In genomic region chr11:123654566-123655081, GRCh38 we compare ENCODE assay signal across 8 cellular contexts. TPM values are rescaled to one million over a fixed set of nuclear protein-coding genes. Genes with fewer than 3 reads are reported as not detected.
DNase-seq lines count a peak whose midpoint lies in the region; ATAC-seq and TF ChIP-seq lines count a peak whose summit lies in the region.

Gene SCN3B (minus strand): TSS chr11:123654624. CDS start chr11:123653801, 823 bp downstream.

- H3K27me3 ChIP-seq in BE2C, result no peaks in the 10 kb centered on the region
- H3K27me3 ChIP-seq in neuronal stem cell (ENCODE audit: control insufficient read depth in 3 of 3, insufficient read depth in 3 of 3, low read depth in 1 of 3, low read length in 3 of 3), result peaks cover 0 to 68% (median 19%) of the 10 kb centered on the region in 3 experiments

- peak; percentile 61 for ATAC-seq in GM21619 (IDR thresholded peaks at IDR 0.05; ENCODE audit: unreplicated experiment)
- ATAC-seq in GM19023 (IDR thresholded peaks at IDR 0.05; ENCODE audit: unreplicated experiment), result no peak

- DNase-seq in BE2C (peak; percentile 96), NCI-H2227 (lab: John Stamatoyannopoulos, UW; ENCODE audit: unreplicated experiment) (peak; percentile 92), glutamatergic neuron (peak; percentile 94), neuronal stem cell (ENCODE audit: low spot score) (peak; percentile 72)
- no peak for DNase-seq in activated effector memory CD4-positive, alpha-beta T cell treated with Interleukin-2 at 50 U/mL for 16 hours

- no peak within 1 kb of the TSS for H3K27ac Mint-ChIP-seq in activated naive CD8-positive, alpha-beta T cell
- peak within 1 kb of the TSS; percentile 96 for H3K27ac Mint-ChIP-seq in glutamatergic neuron (ENCODE audit: unreplicated experiment)

- no peak within 1 kb of the TSS for H3K14ac ChIP-seq in neuronal stem cell (ENCODE audit: low read length)

- peak within 1 kb of the TSS; percentile 32 for H2BK12ac ChIP-seq in neuronal stem cell (ENCODE audit: low read length)

- no peaks in the 10 kb centered on the region for H3K79me1 ChIP-seq in neuronal stem cell (ENCODE audit: low read depth, low read length)

- H2AK5ac ChIP-seq in neuronal stem cell (ENCODE audit: low read depth, low read length), result no peak within 1 kb of the TSS

- H3K4me2 ChIP-seq in neuronal stem cell (ENCODE audit: insufficient read depth, low read length, poor library complexity, severe bottlenecking), result peak within 1 kb of the TSS; percentile 100

- no peak within 1 kb of the TSS for H2BK15ac ChIP-seq in neuronal stem cell (ENCODE audit: low read length)

- peak within 1 kb of the TSS; percentile 88 for H3K18ac ChIP-seq in neuronal stem cell (ENCODE audit: low read length)

- H3K4me1 Mint-ChIP-seq in activated naive CD8-positive, alpha-beta T cell (ENCODE audit: low read depth), result peaks cover 15% of the 10 kb centered on the region
- peaks cover 25% of the 10 kb centered on the region for H3K4me1 Mint-ChIP-seq in glutamatergic neuron (ENCODE audit: low read depth, unreplicated experiment)

- peak within 1 kb of the TSS; percentile 83 for H3K9ac ChIP-seq in neuronal stem cell (ENCODE audit: low read depth, low read length, poor library complexity)

- H3K4me3 Mint-ChIP-seq in activated naive CD8-positive, alpha-beta T cell, result peak within 1 kb of the TSS; percentile 79
- peak within 1 kb of the TSS; percentile 96 for H3K4me3 Mint-ChIP-seq in glutamatergic neuron (ENCODE audit: unreplicated experiment)

- H4K8ac ChIP-seq in neuronal stem cell (ENCODE audit: low read depth, low read length), result no peak within 1 kb of the TSS

- H3K4me1 ChIP-seq in BE2C (peaks cover 13% of the 10 kb centered on the region), neuronal stem cell (ENCODE audit: control insufficient read depth in 2 of 2, insufficient read depth in 1 of 2, low read depth in 1 of 2, low read length in 2 of 2) (peaks cover 3 to 4% of the 10 kb centered on the region in 2 donors)

- WGBS in neuronal stem cell (ENCODE audit: extremely low coverage in 2 of 2, insufficient read length in 2 of 2, insufficient replicate concordance in 1 of 2), 2 donors, result no CpG with 5 or more reads among the region's 44 CpGs

- H3K27me3 Mint-ChIP-seq in activated naive CD8-positive, alpha-beta T cell, result peaks cover 33% of the 10 kb centered on the region
- peaks cover 6% of the 10 kb centered on the region for H3K27me3 Mint-ChIP-seq in glutamatergic neuron (ENCODE audit: unreplicated experiment)

- no peak for TF ChIP-seq CTCF in BE2C (IDR thresholded peaks at IDR 0.05; ENCODE audit: low read depth, low read length)
- TF ChIP-seq CTCF in glutamatergic neuron (IDR thresholded peaks at IDR 0.05; ENCODE audit: partially characterized antibody, unreplicated experiment), result no peak

- H3K23ac ChIP-seq in neuronal stem cell (ENCODE audit: low read depth, low read length, poor library complexity), result peak within 1 kb of the TSS; percentile 76

- peaks cover 16% of the 10 kb centered on the region for H3K9me3 Mint-ChIP-seq in activated naive CD8-positive, alpha-beta T cell (ENCODE audit: low read depth)
- peaks cover 10% of the 10 kb centered on the region for H3K9me3 Mint-ChIP-seq in glutamatergic neuron (ENCODE audit: unreplicated experiment)

- peak within 1 kb of the TSS; percentile 61 for H3K4me3 ChIP-seq in BE2C (ENCODE audit: low read depth, low read length)
- peak within 1 kb of the TSS; percentile 61 to 86 for H3K4me3 ChIP-seq in neuronal stem cell (ENCODE audit: low read length in 2 of 2)

- H2BK5ac ChIP-seq in neuronal stem cell (ENCODE audit: low read length), result no peak within 1 kb of the TSS

- no peak within 1 kb of the TSS for H3K4ac ChIP-seq in neuronal stem cell (ENCODE audit: low read length)

- no peak within 1 kb of the TSS for H2BK120ac ChIP-seq in neuronal stem cell (ENCODE audit: low read depth, low read length)

- peaks cover 9% of the 10 kb centered on the region for H3K36me3 Mint-ChIP-seq in activated naive CD8-positive, alpha-beta T cell
- H3K36me3 Mint-ChIP-seq in glutamatergic neuron (ENCODE audit: unreplicated experiment), result no peaks in the 10 kb centered on the region

- H3K36me3 ChIP-seq in BE2C (no peaks in the 10 kb centered on the region), neuronal stem cell (replicated peaks in 1 of 2; ENCODE audit: control insufficient read depth in 2 of 2, insufficient read depth in 2 of 2, low read length in 2 of 2) (no peaks in the 10 kb centered on the region)

- no peak within 1 kb of the TSS for H4K91ac ChIP-seq in neuronal stem cell (ENCODE audit: low read depth, low read length, poor library complexity)

- peak within 1 kb of the TSS; percentile 98 for H2AFZ ChIP-seq in neuronal stem cell (ENCODE audit: low read length)

- no peak within 1 kb of the TSS for H3K27ac ChIP-seq in neuronal stem cell (replicated peaks; ENCODE audit: low read length)

- H3K9me3 ChIP-seq in BE2C (no peaks in the 10 kb centered on the region), neuronal stem cell (replicated peaks in 1 of 2; ENCODE audit: control insufficient read depth in 2 of 2, insufficient read depth in 1 of 2, low read depth in 1 of 2, low read length in 2 of 2) (no peaks in the 10 kb centered on the region)

RNA-seq across cellular contexts. Expression of gene SCN3B, which starts in this region (rescaled TPM):
- 50.3 TPM for polyA plus RNA-seq in BE2C (2012; ENCODE audit: insufficient read depth, insufficient read length, low read depth)
- 118 TPM for total RNA-seq in glutamatergic neuron (ENCODE audit: unreplicated experiment)
- 0.29 TPM for polyA plus RNA-seq in neuronal stem cell (2013, experiment 1 of 2)
- polyA plus RNA-seq in neuronal stem cell (2013, experiment 2 of 2), result 0.24 TPM
